In the genomic region with DNA sequence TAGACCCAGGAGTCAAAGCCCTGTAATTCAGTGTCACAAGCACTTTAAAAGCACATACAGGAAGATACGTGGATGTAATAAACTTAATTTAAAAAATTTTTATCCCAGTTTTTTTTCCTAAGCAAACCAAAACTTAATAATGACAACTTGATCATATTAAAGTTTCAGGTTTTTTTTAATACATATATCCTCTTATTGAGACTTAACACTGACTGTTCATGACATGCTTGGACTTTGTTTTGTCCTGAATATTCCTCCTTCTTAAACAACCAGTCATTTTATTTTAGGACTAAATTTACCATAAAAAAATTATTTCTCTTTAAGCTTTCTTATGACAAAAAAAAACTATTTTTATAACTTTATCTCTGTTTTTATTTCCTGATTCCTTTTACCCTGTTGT, we compare ENCODE assay signal across 18 cellular contexts.
"Had no signal": no experiment of that assay in that cellular context is flagged by ENCODE, and none has a peak within 500 bp of the region (broad histone marks: within the 10 kb centered on the region; RNA-seq: fewer than 3 reads in every experiment).

No MANE protein-coding gene starts in this region.

- H3K27ac ChIP-seq: colonic mucosa, gastroesophageal sphincter, heart left ventricle, thyroid gland had no signal

- H3K36me3 ChIP-seq: colonic mucosa, gastroesophageal sphincter, heart left ventricle, thyroid gland had no signal

- FAIRE-seq: kidney had no signal

- DNase-seq: activated B cell treated with CpG ODN at 0.5 μM for 24 hours; activated CD4-positive, alpha-beta T cell treated with anti-CD3 and anti-CD28 coated beads for 48 hours; activated CD8-positive, alpha-beta T cell treated with anti-CD3 and anti-CD28 coated beads for 36 hours; activated naive CD4-positive, alpha-beta T cell; activated naive CD8-positive, alpha-beta T cell treated with anti-CD3 and anti-CD28 coated beads for 36 hours; activated T-cell treated with anti-CD3 and anti-CD28 coated beads, Interleukin-2, amount 50 U/mL, for 1 hour; amniotic stem cell; caudate nucleus; colonic mucosa; heart left ventricle; kidney; stimulated activated CD4-positive, alpha-beta T cell treated with anti-CD3 and anti-CD28 coated beads, Interleukin-12 subunit alpha, Interleukin-12 subunit beta, amount 100 ng/mL, for 4 hours; stimulated activated CD4-positive, alpha-beta T cell treated with anti-CD3 and anti-CD28 coated beads, Interleukin-1b, Interleukin-23, amount 100 ng/mL, for 48 hours; stimulated activated CD8-positive, alpha-beta memory T cell treated with anti-CD3 and anti-CD28 coated beads, Interleukin-4, amount 100 ng/mL, for 48 hours; stimulated activated naive CD4-positive, alpha-beta T cell treated with Interleukin-2 at 50 U/mL for 16 hours; thyroid gland had no signal

- H3K9me3 ChIP-seq: colonic mucosa, gastroesophageal sphincter, thyroid gland had no signal

- H3K4me3 ChIP-seq: colonic mucosa, gastroesophageal sphincter, heart left ventricle, lung, thyroid gland had no signal

- H3K4me1 ChIP-seq: colonic mucosa, gastroesophageal sphincter, thyroid gland had no signal
